Comparison of ENCODE assay signal across 1 cellular context in the genomic region with DNA sequence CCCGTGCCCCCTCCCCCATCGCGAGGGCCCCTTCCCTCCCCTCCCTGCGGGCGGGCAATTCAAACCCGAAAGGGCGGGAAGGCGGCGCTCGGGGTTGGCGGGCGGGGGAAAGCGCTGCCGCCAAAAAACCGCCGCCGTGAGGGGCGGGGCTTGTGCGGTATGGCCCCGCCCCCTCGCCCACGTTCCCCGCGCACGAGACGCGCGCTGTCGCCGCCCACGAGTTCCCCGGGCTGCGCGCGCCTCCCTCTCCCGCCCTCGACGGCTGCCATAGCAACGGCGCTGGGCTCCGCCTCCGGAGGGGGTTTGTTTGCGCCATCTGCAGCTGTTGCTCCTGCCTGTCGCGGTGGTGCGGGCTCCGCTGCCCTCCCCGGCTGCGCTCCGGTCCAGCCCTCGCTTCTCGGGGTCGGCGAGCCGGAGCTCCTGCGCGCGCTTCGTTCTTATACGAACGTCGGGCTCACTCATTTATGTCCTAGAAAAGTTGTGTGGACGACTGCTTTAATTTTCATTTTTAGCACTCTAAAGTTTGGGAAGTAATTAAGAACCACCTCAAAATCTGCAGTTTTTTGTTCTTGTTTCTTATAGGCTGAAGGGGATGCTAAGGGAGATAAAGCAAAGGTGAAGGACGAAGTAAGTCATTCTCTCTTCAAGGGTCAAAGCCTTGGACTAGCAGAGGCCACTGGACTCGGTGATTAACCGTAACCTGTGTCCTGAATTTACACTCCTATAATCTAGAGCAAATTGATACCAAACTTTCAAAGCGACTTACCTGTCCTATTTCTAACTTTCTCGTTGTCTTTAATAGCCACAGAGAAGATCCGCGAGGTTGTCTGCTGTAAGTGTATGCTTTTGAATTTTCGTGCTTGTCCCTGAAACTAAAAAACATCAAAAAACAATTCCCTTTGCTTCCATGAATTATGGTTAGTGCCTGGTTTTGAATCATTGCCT.
A peak's percentile ranks its signal among the peaks of the same experiment; 100 is the strongest.
TF ChIP-seq lines count a peak whose summit lies in the region.

No MANE protein-coding gene starts in this region.

TF ChIP-seq in HepG2, 621 proteins besides CTCF, POLR2A, EP300 and RAD21 (continues in another document):
- TF ChIP-seq ZBTB42 (CRISPR knock-in tag; IDR thresholded peaks at IDR 0.05): peak; percentile 53; the same call in 1 of the 2 replicates
- TF ChIP-seq ETV5 (CRISPR knock-in tag; IDR thresholded peaks at IDR 0.05; ENCODE audit: borderline replicate concordance): peak; percentile 60; the same call in 1 of the 2 replicates
- peak; percentile 55 for TF ChIP-seq TEAD3 (CRISPR knock-in tag; optimal IDR thresholded peaks at IDR 0.05; ENCODE audit: borderline replicate concordance)
- TF ChIP-seq ARNT2 (CRISPR knock-in tag; IDR thresholded peaks at IDR 0.05; ENCODE audit: low read depth): peak; percentile 79
- TF ChIP-seq MAZ (IDR thresholded peaks at IDR 0.05; ENCODE audit: borderline replicate concordance, low read depth, low read length): peak; percentile 85; the same call in 1 of the 2 replicates
- no peak; the same call in 1 of the 2 replicates for TF ChIP-seq MAZ (CRISPR knock-in tag; IDR thresholded peaks at IDR 0.05; ENCODE audit: low read depth)
- no peak for TF ChIP-seq ZFP41 (CRISPR knock-in tag; IDR thresholded peaks at IDR 0.05; ENCODE audit: borderline replicate concordance)
- peak; percentile 58; the same call in 1 of the 2 replicates for TF ChIP-seq TARDBP (CRISPR knock-in tag; IDR thresholded peaks at IDR 0.05)
- peak; percentile 41; the same call in 1 of the 2 replicates for TF ChIP-seq HOXD1 (CRISPR knock-in tag; IDR thresholded peaks at IDR 0.05)
- TF ChIP-seq, protein P1, sequence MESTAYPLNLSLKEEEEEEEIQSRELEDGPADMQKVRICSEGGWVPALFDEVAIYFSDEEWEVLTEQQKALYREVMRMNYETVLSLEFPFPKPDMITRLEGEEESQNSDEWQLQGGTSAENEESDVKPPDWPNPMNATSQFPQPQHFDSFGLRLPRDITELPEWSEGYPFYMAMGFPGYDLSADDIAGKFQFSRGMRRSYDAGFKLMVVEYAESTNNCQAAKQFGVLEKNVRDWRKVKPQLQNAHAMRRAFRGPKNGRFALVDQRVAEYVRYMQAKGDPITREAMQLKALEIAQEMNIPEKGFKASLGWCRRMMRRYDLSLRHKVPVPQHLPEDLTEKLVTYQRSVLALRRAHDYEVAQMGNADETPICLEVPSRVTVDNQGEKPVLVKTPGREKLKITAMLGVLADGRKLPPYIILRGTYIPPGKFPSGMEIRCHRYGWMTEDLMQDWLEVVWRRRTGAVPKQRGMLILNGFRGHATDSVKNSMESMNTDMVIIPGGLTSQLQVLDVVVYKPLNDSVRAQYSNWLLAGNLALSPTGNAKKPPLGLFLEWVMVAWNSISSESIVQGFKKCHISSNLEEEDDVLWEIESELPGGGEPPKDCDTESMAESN (CRISPR knock-in tag; conservative IDR thresholded peaks at IDR 0.05): peak; percentile 58; the same call in 1 of the 2 replicates
- 0 out of 2 replicates have a peak, but pooled peaks have one; percentile 72 for TF ChIP-seq ZNF674 (CRISPR knock-in tag; IDR thresholded peaks at IDR 0.05; ENCODE audit: low read depth)
- TF ChIP-seq CBFB (CRISPR knock-in tag; IDR thresholded peaks at IDR 0.05): no peak
- 0 out of 2 replicates have a peak, but pooled peaks have one; percentile 19 for TF ChIP-seq ZNF670 (CRISPR knock-in tag; IDR thresholded peaks at IDR 0.05; ENCODE audit: borderline replicate concordance)
- TF ChIP-seq SP5 (CRISPR knock-in tag; IDR thresholded peaks at IDR 0.05; ENCODE audit: borderline replicate concordance, low read depth): peak; percentile 87
- no peak for TF ChIP-seq GATA4 (IDR thresholded peaks at IDR 0.05; ENCODE audit: borderline replicate concordance, low read depth)
- no peak for TF ChIP-seq RARG (CRISPR knock-in tag; IDR thresholded peaks at IDR 0.05; ENCODE audit: low read depth)
- peak; percentile 52; the same call in 1 of the 2 replicates for TF ChIP-seq TOPORS (CRISPR knock-in tag; IDR thresholded peaks at IDR 0.05)
- TF ChIP-seq ZC3H13 (CRISPR knock-in tag; IDR thresholded peaks at IDR 0.05): no peak
- TF ChIP-seq HNRNPK (IDR thresholded peaks at IDR 0.05; ENCODE audit: low read depth, low read length, poor library complexity, severe bottlenecking): peak; percentile 80
- 0 out of 2 replicates have a peak, but pooled peaks have one; percentile 59 for TF ChIP-seq SMYD3 (CRISPR knock-in tag; IDR thresholded peaks at IDR 0.05)
- no peak for TF ChIP-seq POGZ (CRISPR knock-in tag; IDR thresholded peaks at IDR 0.05)
- TF ChIP-seq, protein P2, sequence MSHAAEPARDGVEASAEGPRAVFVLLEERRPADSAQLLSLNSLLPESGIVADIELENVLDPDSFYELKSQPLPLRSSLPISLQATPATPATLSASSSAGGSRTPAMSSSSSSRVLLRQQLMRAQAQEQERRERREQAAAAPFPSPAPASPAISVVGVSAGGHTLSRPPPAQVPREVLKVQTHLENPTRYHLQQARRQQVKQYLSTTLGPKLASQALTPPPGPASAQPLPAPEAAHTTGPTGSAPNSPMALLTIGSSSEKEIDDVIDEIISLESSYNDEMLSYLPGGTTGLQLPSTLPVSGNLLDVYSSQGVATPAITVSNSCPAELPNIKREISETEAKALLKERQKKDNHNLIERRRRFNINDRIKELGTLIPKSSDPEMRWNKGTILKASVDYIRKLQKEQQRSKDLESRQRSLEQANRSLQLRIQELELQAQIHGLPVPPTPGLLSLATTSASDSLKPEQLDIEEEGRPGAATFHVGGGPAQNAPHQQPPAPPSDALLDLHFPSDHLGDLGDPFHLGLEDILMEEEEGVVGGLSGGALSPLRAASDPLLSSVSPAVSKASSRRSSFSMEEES (CRISPR knock-in tag; IDR thresholded peaks at IDR 0.05): peak; percentile 61; the same call in 1 of the 2 replicates
- TF ChIP-seq CEBPB (IDR thresholded peaks at IDR 0.05; ENCODE audit: borderline replicate concordance, low read depth, low read length): peak; percentile 73; the same call in 1 of the 2 replicates
- TF ChIP-seq ZNF775 (CRISPR knock-in tag; IDR thresholded peaks at IDR 0.05; ENCODE audit: borderline replicate concordance): no peak
- TF ChIP-seq, protein P3, sequence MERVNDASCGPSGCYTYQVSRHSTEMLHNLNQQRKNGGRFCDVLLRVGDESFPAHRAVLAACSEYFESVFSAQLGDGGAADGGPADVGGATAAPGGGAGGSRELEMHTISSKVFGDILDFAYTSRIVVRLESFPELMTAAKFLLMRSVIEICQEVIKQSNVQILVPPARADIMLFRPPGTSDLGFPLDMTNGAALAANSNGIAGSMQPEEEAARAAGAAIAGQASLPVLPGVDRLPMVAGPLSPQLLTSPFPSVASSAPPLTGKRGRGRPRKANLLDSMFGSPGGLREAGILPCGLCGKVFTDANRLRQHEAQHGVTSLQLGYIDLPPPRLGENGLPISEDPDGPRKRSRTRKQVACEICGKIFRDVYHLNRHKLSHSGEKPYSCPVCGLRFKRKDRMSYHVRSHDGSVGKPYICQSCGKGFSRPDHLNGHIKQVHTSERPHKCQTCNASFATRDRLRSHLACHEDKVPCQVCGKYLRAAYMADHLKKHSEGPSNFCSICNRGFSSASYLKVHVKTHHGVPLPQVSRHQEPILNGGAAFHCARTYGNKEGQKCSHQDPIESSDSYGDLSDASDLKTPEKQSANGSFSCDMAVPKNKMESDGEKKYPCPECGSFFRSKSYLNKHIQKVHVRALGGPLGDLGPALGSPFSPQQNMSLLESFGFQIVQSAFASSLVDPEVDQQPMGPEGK (CRISPR knock-in tag; IDR thresholded peaks at IDR 0.05): peak; percentile 80
- TF ChIP-seq, protein P4, sequence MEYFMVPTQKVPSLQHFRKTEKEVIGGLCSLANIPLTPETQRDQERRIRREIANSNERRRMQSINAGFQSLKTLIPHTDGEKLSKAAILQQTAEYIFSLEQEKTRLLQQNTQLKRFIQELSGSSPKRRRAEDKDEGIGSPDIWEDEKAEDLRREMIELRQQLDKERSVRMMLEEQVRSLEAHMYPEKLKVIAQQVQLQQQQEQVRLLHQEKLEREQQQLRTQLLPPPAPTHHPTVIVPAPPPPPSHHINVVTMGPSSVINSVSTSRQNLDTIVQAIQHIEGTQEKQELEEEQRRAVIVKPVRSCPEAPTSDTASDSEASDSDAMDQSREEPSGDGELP (IDR thresholded peaks at IDR 0.05; ENCODE audit: borderline replicate concordance, low read depth): peak; percentile 96
- TF ChIP-seq CHD2 (IDR thresholded peaks at IDR 0.05; ENCODE audit: low read depth, low read length): 0 out of 2 replicates have a peak, but pooled peaks have one; percentile 5
- peak; percentile 95 for TF ChIP-seq RBM22 (optimal IDR thresholded peaks at IDR 0.05; ENCODE audit: low read length)
- no peak for TF ChIP-seq GTF2F1 (IDR thresholded peaks at IDR 0.05; ENCODE audit: low read length)
- TF ChIP-seq ZNF709 (CRISPR knock-in tag; IDR thresholded peaks at IDR 0.05): no peak; the same call in 1 of the 2 replicates
- TF ChIP-seq, protein P5, sequence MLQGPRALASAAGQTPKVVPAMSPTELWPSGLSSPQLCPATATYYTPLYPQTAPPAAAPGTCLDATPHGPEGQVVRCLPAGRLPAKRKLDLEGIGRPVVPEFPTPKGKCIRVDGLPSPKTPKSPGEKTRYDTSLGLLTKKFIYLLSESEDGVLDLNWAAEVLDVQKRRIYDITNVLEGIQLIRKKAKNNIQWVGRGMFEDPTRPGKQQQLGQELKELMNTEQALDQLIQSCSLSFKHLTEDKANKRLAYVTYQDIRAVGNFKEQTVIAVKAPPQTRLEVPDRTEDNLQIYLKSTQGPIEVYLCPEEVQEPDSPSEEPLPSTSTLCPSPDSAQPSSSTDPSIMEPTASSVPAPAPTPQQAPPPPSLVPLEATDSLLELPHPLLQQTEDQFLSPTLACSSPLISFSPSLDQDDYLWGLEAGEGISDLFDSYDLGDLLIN (CRISPR knock-in tag; IDR thresholded peaks at IDR 0.05; ENCODE audit: borderline replicate concordance): peak; percentile 81; the same call in 1 of the 2 replicates
- TF ChIP-seq ELF3 (CRISPR knock-in tag; IDR thresholded peaks at IDR 0.05): peak; percentile 45; the same call in 1 of the 2 replicates
- no peak for TF ChIP-seq EZH2 (conservative IDR thresholded peaks at IDR 0.05; ENCODE audit: low read depth, low read length)
- TF ChIP-seq KLF9 (CRISPR knock-in tag; IDR thresholded peaks at IDR 0.05; ENCODE audit: low read depth): peak; percentile 46; the same call in 1 of the 2 replicates
- TF ChIP-seq, protein P6, sequence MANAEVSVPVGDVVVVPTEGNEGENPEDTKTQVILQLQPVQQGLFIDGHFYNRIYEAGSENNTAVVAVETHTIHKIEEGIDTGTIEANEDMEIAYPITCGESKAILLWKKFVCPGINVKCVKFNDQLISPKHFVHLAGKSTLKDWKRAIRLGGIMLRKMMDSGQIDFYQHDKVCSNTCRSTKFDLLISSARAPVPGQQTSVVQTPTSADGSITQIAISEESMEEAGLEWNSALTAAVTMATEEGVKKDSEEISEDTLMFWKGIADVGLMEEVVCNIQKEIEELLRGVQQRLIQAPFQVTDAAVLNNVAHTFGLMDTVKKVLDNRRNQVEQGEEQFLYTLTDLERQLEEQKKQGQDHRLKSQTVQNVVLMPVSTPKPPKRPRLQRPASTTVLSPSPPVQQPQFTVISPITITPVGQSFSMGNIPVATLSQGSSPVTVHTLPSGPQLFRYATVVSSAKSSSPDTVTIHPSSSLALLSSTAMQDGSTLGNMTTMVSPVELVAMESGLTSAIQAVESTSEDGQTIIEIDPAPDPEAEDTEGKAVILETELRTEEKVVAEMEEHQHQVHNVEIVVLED (CRISPR knock-in tag; IDR thresholded peaks at IDR 0.05; ENCODE audit: borderline replicate concordance): peak; percentile 82
- no peak for TF ChIP-seq MAF1 (CRISPR knock-in tag; IDR thresholded peaks at IDR 0.05; ENCODE audit: borderline replicate concordance)
- TF ChIP-seq FOXK1 (CRISPR knock-in tag; IDR thresholded peaks at IDR 0.05; ENCODE audit: borderline replicate concordance, low read depth): 0 out of 2 replicates have a peak, but pooled peaks have one; percentile 45
- TF ChIP-seq MYNN (CRISPR knock-in tag; IDR thresholded peaks at IDR 0.05; ENCODE audit: low read depth): no peak
- peak; percentile 14; the same call in 1 of the 2 replicates for TF ChIP-seq SOX5 (CRISPR knock-in tag; IDR thresholded peaks at IDR 0.05; ENCODE audit: borderline replicate concordance)
- TF ChIP-seq, protein P7, sequence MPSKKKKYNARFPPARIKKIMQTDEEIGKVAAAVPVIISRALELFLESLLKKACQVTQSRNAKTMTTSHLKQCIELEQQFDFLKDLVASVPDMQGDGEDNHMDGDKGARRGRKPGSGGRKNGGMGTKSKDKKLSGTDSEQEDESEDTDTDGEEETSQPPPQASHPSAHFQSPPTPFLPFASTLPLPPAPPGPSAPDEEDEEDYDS (CRISPR knock-in tag; IDR thresholded peaks at IDR 0.05): 0 out of 2 replicates have a peak, but pooled peaks have one; percentile 39
- peak; percentile 25; the same call in 1 of the 2 replicates for TF ChIP-seq POLR2G (IDR thresholded peaks at IDR 0.05; ENCODE audit: low read depth, low read length)
- TF ChIP-seq RFX1 (IDR thresholded peaks at IDR 0.05): peak; percentile 92
- peak; percentile 69; the same call in 1 of the 2 replicates for TF ChIP-seq HDAC2 (CRISPR knock-in tag; IDR thresholded peaks at IDR 0.05)
- TF ChIP-seq RBM39 (IDR thresholded peaks at IDR 0.05; ENCODE audit: low read depth, low read length, poor library complexity, severe bottlenecking): peak; percentile 39
- TF ChIP-seq YY1 (IDR thresholded peaks at IDR 0.05; ENCODE audit: insufficient read depth, insufficient replicate concordance, low read depth, low read length): no peak
- TF ChIP-seq RXRA (CRISPR knock-in tag; IDR thresholded peaks at IDR 0.05): peak; percentile 38; the same call in 1 of the 2 replicates
- peak; percentile 34; the same call in 1 of the 2 replicates for TF ChIP-seq GATAD2A (CRISPR knock-in tag; IDR thresholded peaks at IDR 0.05)
- TF ChIP-seq SAP130 (CRISPR knock-in tag; IDR thresholded peaks at IDR 0.05; ENCODE audit: low read depth): peak; percentile 93
- TF ChIP-seq IRX3 (CRISPR knock-in tag; IDR thresholded peaks at IDR 0.05; ENCODE audit: borderline replicate concordance, low read depth): no peak
- TF ChIP-seq ZNF557 (CRISPR knock-in tag; IDR thresholded peaks at IDR 0.05): no peak
- TF ChIP-seq ZNF841 (CRISPR knock-in tag; IDR thresholded peaks at IDR 0.05; ENCODE audit: borderline replicate concordance): no peak
- TF ChIP-seq ZNF788 (CRISPR knock-in tag; IDR thresholded peaks at IDR 0.05; ENCODE audit: borderline replicate concordance): peak; percentile 53; the same call in 1 of the 2 replicates
- TF ChIP-seq ZNF629 (CRISPR knock-in tag; conservative IDR thresholded peaks at IDR 0.05): no peak
- TF ChIP-seq, protein P8, sequence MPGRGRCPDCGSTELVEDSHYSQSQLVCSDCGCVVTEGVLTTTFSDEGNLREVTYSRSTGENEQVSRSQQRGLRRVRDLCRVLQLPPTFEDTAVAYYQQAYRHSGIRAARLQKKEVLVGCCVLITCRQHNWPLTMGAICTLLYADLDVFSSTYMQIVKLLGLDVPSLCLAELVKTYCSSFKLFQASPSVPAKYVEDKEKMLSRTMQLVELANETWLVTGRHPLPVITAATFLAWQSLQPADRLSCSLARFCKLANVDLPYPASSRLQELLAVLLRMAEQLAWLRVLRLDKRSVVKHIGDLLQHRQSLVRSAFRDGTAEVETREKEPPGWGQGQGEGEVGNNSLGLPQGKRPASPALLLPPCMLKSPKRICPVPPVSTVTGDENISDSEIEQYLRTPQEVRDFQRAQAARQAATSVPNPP (CRISPR knock-in tag; IDR thresholded peaks at IDR 0.05): peak; percentile 81; the same call in 1 of the 2 replicates
- 0 out of 2 replicates have a peak, but pooled peaks have one; percentile 21 for TF ChIP-seq HNRNPL (IDR thresholded peaks at IDR 0.05; ENCODE audit: low read depth, low read length)
- no peak for TF ChIP-seq ZNF230 (CRISPR knock-in tag; IDR thresholded peaks at IDR 0.05)
- no peak; the same call in 1 of the 2 replicates for TF ChIP-seq ZNF564 (CRISPR knock-in tag; IDR thresholded peaks at IDR 0.05)
- TF ChIP-seq ZNF746 (CRISPR knock-in tag; IDR thresholded peaks at IDR 0.05): peak; percentile 83
